ENCODE assay signal across 10 cellular contexts in genomic region chr13:33284016-33284415, GRCh38. TPM values are rescaled to one million over a fixed set of nuclear protein-coding genes. Genes with fewer than 3 reads are reported as not detected.
DNase-seq lines count a peak whose midpoint lies in the region; ATAC-seq and TF ChIP-seq lines count a peak whose summit lies in the region.
"Had no signal": no experiment of that assay in that cellular context is flagged by ENCODE, and none has a peak within 500 bp of the region (broad histone marks: within the 10 kb centered on the region; RNA-seq: fewer than 3 reads in every experiment).

No MANE protein-coding gene starts in this region.

- in situ Hi-C loops in Panc1 (cut with HindIII; ENCODE audit: low pct_unique_long_range_greater_than_20kb, low sequenced_read_pairs): no loop called here

- H3K36me3 ChIP-seq in Panc1 (ENCODE audit: control insufficient read depth, insufficient read depth, low read length) (no peaks in the 10 kb centered on the region), endocrine pancreas (ENCODE audit: control insufficient read depth, insufficient read depth, low read length) (no peaks in the 10 kb centered on the region), tibial nerve (no peaks in the 10 kb centered on the region)

- peak overlapping the region; percentile 74 to 88 for H3K4me3 ChIP-seq in Panc1 (ENCODE audit: low read depth in 2 of 2, low read length in 2 of 2)
- peak overlapping the region; percentile 10 for H3K4me3 ChIP-seq in endocrine pancreas (ENCODE audit: control insufficient read depth, insufficient read depth, low read length)
- H3K4me3 ChIP-seq in tibial nerve: peak overlapping the region; percentile 56 to 86 (median 67)

- H3K9me3 ChIP-seq in Panc1 (ENCODE audit: control insufficient read depth, insufficient read depth, low read depth, low read length): no peaks in the 10 kb centered on the region
- no peaks in the 10 kb centered on the region for H3K9me3 ChIP-seq in endocrine pancreas (ENCODE audit: control insufficient read depth, low read length)
- no peaks in the 10 kb centered on the region for H3K9me3 ChIP-seq in tibial nerve

- no peak for TF ChIP-seq POLR2A in tibial nerve (IDR thresholded peaks at IDR 0.05)

- no peak for ATAC-seq in Panc1

- WGBS in tibial nerve, 2 donors: 16 to 18% methylated on average over 1 of the region's 1 CpG

- H3K27me3 ChIP-seq in Panc1 (ENCODE audit: control insufficient read depth, insufficient read depth, low read length) (no peaks in the 10 kb centered on the region), endocrine pancreas (ENCODE audit: control insufficient read depth, insufficient read depth, low read length) (no peaks in the 10 kb centered on the region), tibial nerve (no peaks in the 10 kb centered on the region)

- H3K4me1 ChIP-seq in Panc1 (ENCODE audit: control insufficient read depth, insufficient read depth, low read length) (peaks cover 28% of the 10 kb centered on the region), endocrine pancreas (ENCODE audit: control insufficient read depth, insufficient read depth, low read length) (no peaks in the 10 kb centered on the region), tibial nerve (peaks cover 0 to 61% (median 21%) of the 10 kb centered on the region in 4 donors)

- H3K4me3 Mint-ChIP-seq in mesothelial cell of epicardium: peak overlapping the region; percentile 84
- H3K4me3 Mint-ChIP-seq in T-helper 2 cell treated with Interferon-gamma antibody and Interleukin-4, amounts not matched to agents 5 μg/mL and 100 μg/mL, for 36 hours: no peak overlapping the region
- H3K4me3 Mint-ChIP-seq in activated CD4-positive, alpha-beta T cell treated with anti-CD3 and anti-CD28 coated beads, Interleukin-2, amount 10 ng/mL, durations not matched to agents 7 days and 5 days: no peak overlapping the region

- no peaks in the 10 kb centered on the region for H3K27me3 Mint-ChIP-seq in mesothelial cell of epicardium (ENCODE audit: low read depth)
- peaks cover 41% of the 10 kb centered on the region for H3K27me3 Mint-ChIP-seq in T-helper 2 cell treated with Interferon-gamma antibody and Interleukin-4, amounts not matched to agents 5 μg/mL and 100 μg/mL, for 36 hours (ENCODE audit: low read depth)
- peaks cover 40% of the 10 kb centered on the region for H3K27me3 Mint-ChIP-seq in activated CD4-positive, alpha-beta T cell treated with anti-CD3 and anti-CD28 coated beads, Interleukin-2, amount 10 ng/mL, durations not matched to agents 7 days and 5 days

- CTCF ChIA-PET in Panc1 (lab: Charles Lee): no interaction called here
- CTCF ChIA-PET in activated CD4-positive, alpha-beta T cell treated with anti-CD3 and anti-CD28 coated beads, Interleukin-2, amount 10 ng/mL, durations not matched to agents 7 days and 5 days (lab: Charles Lee): no interaction called here

- H3K27ac ChIP-seq in Panc1 (ENCODE audit: low read length) (peak overlapping the region; percentile 90), tibial nerve (peak overlapping the region; percentile 91 to 97 (median 96))

- intact Hi-C loops in Panc1 (cut with micrococcal nuclease; ENCODE audit: unreplicated experiment): no loop called here

- DNase-seq in Panc1 (ENCODE audit: low read depth, low spot score) (no peak), mesothelial cell of epicardium (ENCODE audit: low spot score in 2 of 2, unreplicated experiment in 2 of 2) (no peak), tibial nerve (ENCODE audit: low spot score in 2 of 2) (no peak), SHP77 treated with DMSO at 0.1 percent for 48 hours (lab: John Stamatoyannopoulos, UW) (no peak), NCI-H1105 treated with DMSO at 0.1 percent for 48 hours (lab: John Stamatoyannopoulos, UW) (no peak)
- no peak for DNase-seq in T-helper 2 cell treated with Interferon-gamma antibody and Interleukin-4, amounts not matched to agents 5 μg/mL and 100 μg/mL, for 36 hours (ENCODE audit: low spot score)
- no peak for DNase-seq in activated CD4-positive, alpha-beta T cell treated with anti-CD3 and anti-CD28 coated beads, Interleukin-2, amount 10 ng/mL, durations not matched to agents 7 days and 5 days
- DNase-seq: activated gamma-delta T cell treated with Interleukin-2 at 50 U/mL for 16 hours, T-helper 9 cell had no signal

- H3K9ac ChIP-seq in endocrine pancreas (ENCODE audit: control insufficient read depth, insufficient read depth, low read length): no peak overlapping the region

- TF ChIP-seq EP300 in tibial nerve (IDR thresholded peaks at IDR 0.05): peak in 1 of 2 donors; percentile 27

- H3K9me3 Mint-ChIP-seq in mesothelial cell of epicardium: no peaks in the 10 kb centered on the region
- H3K9me3 Mint-ChIP-seq in T-helper 2 cell treated with Interferon-gamma antibody and Interleukin-4, amounts not matched to agents 5 μg/mL and 100 μg/mL, for 36 hours: no peaks in the 10 kb centered on the region
- H3K9me3 Mint-ChIP-seq in activated CD4-positive, alpha-beta T cell treated with anti-CD3 and anti-CD28 coated beads, Interleukin-2, amount 10 ng/mL, durations not matched to agents 7 days and 5 days: no peaks in the 10 kb centered on the region

- BruUV-seq in Panc1 (replicated peaks; lab: Mats Ljungman, UMichigan): no TSS peak

- POLR2A ChIA-PET in Panc1 (lab: Charles Lee): no interaction called here
- POLR2A ChIA-PET in activated CD4-positive, alpha-beta T cell treated with anti-CD3 and anti-CD28 coated beads, Interleukin-2, amount 10 ng/mL, durations not matched to agents 7 days and 5 days (lab: Charles Lee): no interaction called here

- H3K4me1 Mint-ChIP-seq in mesothelial cell of epicardium: peaks cover 56% of the 10 kb centered on the region
- H3K4me1 Mint-ChIP-seq in T-helper 2 cell treated with Interferon-gamma antibody and Interleukin-4, amounts not matched to agents 5 μg/mL and 100 μg/mL, for 36 hours (ENCODE audit: low read depth): peaks cover 12% of the 10 kb centered on the region
- H3K4me1 Mint-ChIP-seq in activated CD4-positive, alpha-beta T cell treated with anti-CD3 and anti-CD28 coated beads, Interleukin-2, amount 10 ng/mL, durations not matched to agents 7 days and 5 days: peaks cover 15% of the 10 kb centered on the region

- no peaks in the 10 kb centered on the region for H3K36me3 Mint-ChIP-seq in mesothelial cell of epicardium
- H3K36me3 Mint-ChIP-seq in T-helper 2 cell treated with Interferon-gamma antibody and Interleukin-4, amounts not matched to agents 5 μg/mL and 100 μg/mL, for 36 hours (ENCODE audit: low read depth): no peaks in the 10 kb centered on the region
- H3K36me3 Mint-ChIP-seq in activated CD4-positive, alpha-beta T cell treated with anti-CD3 and anti-CD28 coated beads, Interleukin-2, amount 10 ng/mL, durations not matched to agents 7 days and 5 days (ENCODE audit: low read depth): no peaks in the 10 kb centered on the region

- no peak for TF ChIP-seq CTCF in Panc1 (IDR thresholded peaks at IDR 0.05)
- TF ChIP-seq CTCF in mesothelial cell of epicardium (IDR thresholded peaks at IDR 0.05; ENCODE audit: unreplicated experiment): no peak
- no peak for TF ChIP-seq CTCF in tibial nerve (IDR thresholded peaks at IDR 0.05)

- H3K27ac Mint-ChIP-seq in mesothelial cell of epicardium: peak overlapping the region; percentile 97
- H3K27ac Mint-ChIP-seq in T-helper 2 cell treated with Interferon-gamma antibody and Interleukin-4, amounts not matched to agents 5 μg/mL and 100 μg/mL, for 36 hours: no peak overlapping the region
- no peak overlapping the region for H3K27ac Mint-ChIP-seq in activated CD4-positive, alpha-beta T cell treated with anti-CD3 and anti-CD28 coated beads, Interleukin-2, amount 10 ng/mL, durations not matched to agents 7 days and 5 days

RNA-seq across cellular contexts. Expression of gene STARD13, which starts 1.5 kb away (rescaled TPM):
- total RNA-seq in Panc1 (2021; ENCODE audit: unreplicated experiment) (6.5 TPM), mesothelial cell of epicardium (21.3 to 24.5 TPM (median 23.0 TPM) in 3 replicates), tibial nerve (100 to 1,000 TPM in 1 of 4 donors, 10 to 100 TPM in 3; 52.7 to 125 (median 80.0) TPM)
- 2.8 TPM for polyA plus RNA-seq in Panc1 (2012; ENCODE audit: insufficient read length)
- total RNA-seq in activated CD4-positive, alpha-beta T cell treated with anti-CD3 and anti-CD28 coated beads, Interleukin-2, amount 10 ng/mL, durations not matched to agents 7 days and 5 days: under 1 TPM; 0.02 to 0.25 TPM

Comparison
In these comparisons a context has a peak if more than half of its experiments do, and no peak if none do; other contexts are left out.
1. H3K4me3 ChIP-seq: peak in every context shown above with its lines; median percentile 81 in Panc1; 67 in tibial nerve; 10 in endocrine pancreas.